Comparison of ENCODE assay signal across 15 cellular contexts in genomic region chr2:176445831-176446433, GRCh38.
DNase-seq lines count a peak whose midpoint lies in the region; FAIRE-seq lines count a peak whose summit lies in the region.
"Had no signal": no experiment of that assay in that cellular context is flagged by ENCODE, and none has a peak within 500 bp of the region (broad histone marks: within the 10 kb centered on the region; RNA-seq: fewer than 3 reads in every experiment).

No MANE protein-coding gene starts in this region.

- no peaks in the 10 kb centered on the region for H3K4me1 Mint-ChIP-seq in activated CD4-positive, alpha-beta T cell treated with anti-CD3 and anti-CD28 coated beads, Interleukin-2, amount 10 ng/mL, durations not matched to agents 7 days and 5 days
- H3K4me1 Mint-ChIP-seq: activated naive CD4-positive, alpha-beta T cell treated with anti-CD3 and anti-CD28 coated beads, Interleukin-2, amount 10 ng/mL, durations not matched to agents 7 days and 5 days had no signal

- peak; percentile 21 for FAIRE-seq in RCC 7860 (lab: Jason Lieb, UNC)
- FAIRE-seq: HTR-8/SVneo had no signal

- POLR2A ChIA-PET in activated CD4-positive, alpha-beta T cell treated with anti-CD3 and anti-CD28 coated beads, Interleukin-2, amount 10 ng/mL, durations not matched to agents 7 days and 5 days (lab: Charles Lee) = no interaction called here

- no peaks in the 10 kb centered on the region for H3K9me3 ChIP-seq in trophoblast cell (ENCODE audit: insufficient read depth, low read depth, low read length)
- no peaks in the 10 kb centered on the region for H3K9me3 ChIP-seq in neuronal stem cell (replicated peaks in 1 of 2; ENCODE audit: control insufficient read depth in 2 of 2, insufficient read depth in 1 of 2, low read depth in 1 of 2, low read length in 2 of 2)
- H3K9me3 ChIP-seq: esophagus squamous epithelium, transverse colon had no signal

- DNase-seq in ELR (ENCODE audit: low read depth) (peak; percentile 74), RCC 7860 (ENCODE audit: low spot score) (peak; percentile 46), epithelial cell of prostate (ENCODE audit: low read depth, low spot score) (peak; percentile 5), trophoblast cell (peak; percentile 73 to 82), neuronal stem cell (ENCODE audit: low spot score) (no peak), epidermal melanocyte (ENCODE audit: insufficient read length, low spot score) (no peak)
- DNase-seq in activated effector memory CD4-positive, alpha-beta T cell treated with anti-CD3 and anti-CD28 coated beads, Interleukin-2, amount 50 U/mL, for 16 hours = no peak
- no peak for DNase-seq in activated CD4-positive, alpha-beta T cell treated with anti-CD3 and anti-CD28 coated beads, Interleukin-2, amount 10 ng/mL, durations not matched to agents 7 days and 5 days
- DNase-seq: activated naive CD4-positive, alpha-beta T cell treated with anti-CD3 and anti-CD28 coated beads, Interleukin-2, amount 10 ng/mL, durations not matched to agents 7 days and 5 days; esophagus squamous epithelium; H9; NCI-H510A; Right ventricle myocardium superior; transverse colon had no signal

- H3K27me3 ChIP-seq in trophoblast cell (ENCODE audit: insufficient read depth, low read length) (no peaks in the 10 kb centered on the region), neuronal stem cell (ENCODE audit: control insufficient read depth in 3 of 3, insufficient read depth in 3 of 3, low read depth in 1 of 3, low read length in 3 of 3) (peaks cover 0 to 5% (median 0%) of the 10 kb centered on the region in 3 experiments)
- H3K27me3 ChIP-seq: esophagus squamous epithelium, transverse colon had no signal

- WGBS in trophoblast cell (ENCODE audit: extremely low coverage, insufficient coverage, insufficient read length) = no CpG with 5 or more reads among the region's 4 CpGs
- no CpG with 5 or more reads among the region's 4 CpGs for WGBS in neuronal stem cell (ENCODE audit: extremely low coverage in 2 of 2, insufficient read length in 2 of 2, insufficient replicate concordance in 1 of 2), 2 donors

- H2AK5ac ChIP-seq in trophoblast cell (ENCODE audit: low read length) (no peak overlapping the region), neuronal stem cell (ENCODE audit: low read depth, low read length) (no peak overlapping the region)

- no peak overlapping the region for H3K14ac ChIP-seq in trophoblast cell (ENCODE audit: low read length)
- H3K14ac ChIP-seq in neuronal stem cell (ENCODE audit: low read length) = no peak overlapping the region

- CTCF ChIA-PET in activated CD4-positive, alpha-beta T cell treated with anti-CD3 and anti-CD28 coated beads, Interleukin-2, amount 10 ng/mL, durations not matched to agents 7 days and 5 days (lab: Charles Lee) = interaction anchor here (1.5 kb wide), 1 partner anchor 305 kb away, joined by 4 read pairs; no protein-coding TSS in a partner anchor

- no peak overlapping the region for H2BK15ac ChIP-seq in neuronal stem cell (ENCODE audit: low read length)

- peak overlapping the region; percentile 22 for H3K27ac ChIP-seq in epithelial cell of prostate
- H3K27ac ChIP-seq in trophoblast cell (ENCODE audit: low read depth, low read length) = no peak overlapping the region
- no peak overlapping the region for H3K27ac ChIP-seq in neuronal stem cell (replicated peaks; ENCODE audit: low read length)
- H3K27ac ChIP-seq: esophagus squamous epithelium, transverse colon had no signal

- H4K91ac ChIP-seq in trophoblast cell (ENCODE audit: low read depth, low read length) (no peak overlapping the region), neuronal stem cell (ENCODE audit: low read depth, low read length, poor library complexity) (no peak overlapping the region)

- no peaks in the 10 kb centered on the region for H3K79me2 ChIP-seq in trophoblast cell (ENCODE audit: control insufficient read depth, insufficient read depth, low read length, poor library complexity)

- no peak overlapping the region for H3K18ac ChIP-seq in trophoblast cell (ENCODE audit: low read length)
- H3K18ac ChIP-seq in neuronal stem cell (ENCODE audit: low read length) = no peak overlapping the region

- no peak overlapping the region for H3K27ac Mint-ChIP-seq in activated CD4-positive, alpha-beta T cell treated with anti-CD3 and anti-CD28 coated beads, Interleukin-2, amount 10 ng/mL, durations not matched to agents 7 days and 5 days
- H3K27ac Mint-ChIP-seq: activated naive CD4-positive, alpha-beta T cell treated with anti-CD3 and anti-CD28 coated beads, Interleukin-2, amount 10 ng/mL, durations not matched to agents 7 days and 5 days; H9 had no signal

- no peak overlapping the region for H3K4me3 Mint-ChIP-seq in activated CD4-positive, alpha-beta T cell treated with anti-CD3 and anti-CD28 coated beads, Interleukin-2, amount 10 ng/mL, durations not matched to agents 7 days and 5 days
- H3K4me3 Mint-ChIP-seq: activated naive CD4-positive, alpha-beta T cell treated with anti-CD3 and anti-CD28 coated beads, Interleukin-2, amount 10 ng/mL, durations not matched to agents 7 days and 5 days; H9 had no signal

- H4K8ac ChIP-seq in trophoblast cell (ENCODE audit: low read depth, low read length) = no peak overlapping the region
- H4K8ac ChIP-seq in neuronal stem cell (ENCODE audit: low read depth, low read length) = no peak overlapping the region

- H4K12ac ChIP-seq in trophoblast cell (ENCODE audit: low read depth, low read length) = no peak overlapping the region

- H3K4ac ChIP-seq in trophoblast cell (ENCODE audit: low read depth, low read length) = no peak overlapping the region
- no peak overlapping the region for H3K4ac ChIP-seq in neuronal stem cell (ENCODE audit: low read length)

- no peaks in the 10 kb centered on the region for H3K4me1 ChIP-seq in trophoblast cell (ENCODE audit: control insufficient read depth in 1 of 2, insufficient read depth in 2 of 2, low read length in 2 of 2)
- no peaks in the 10 kb centered on the region for H3K4me1 ChIP-seq in neuronal stem cell (ENCODE audit: control insufficient read depth in 2 of 2, insufficient read depth in 1 of 2, low read depth in 1 of 2, low read length in 2 of 2)
- H3K4me1 ChIP-seq: transverse colon had no signal

- H2BK12ac ChIP-seq in trophoblast cell (ENCODE audit: low read length) = no peak overlapping the region
- H2BK12ac ChIP-seq in neuronal stem cell (ENCODE audit: low read length) = no peak overlapping the region

- H3K36me3 ChIP-seq in trophoblast cell (ENCODE audit: control insufficient read depth in 1 of 2, insufficient read depth in 2 of 2, low read length in 2 of 2) (no peaks in the 10 kb centered on the region), neuronal stem cell (replicated peaks in 1 of 2; ENCODE audit: control insufficient read depth in 2 of 2, insufficient read depth in 2 of 2, low read length in 2 of 2) (no peaks in the 10 kb centered on the region)
- H3K36me3 ChIP-seq: esophagus squamous epithelium, transverse colon had no signal

- no peaks in the 10 kb centered on the region for H3K9me3 Mint-ChIP-seq in activated CD4-positive, alpha-beta T cell treated with anti-CD3 and anti-CD28 coated beads, Interleukin-2, amount 10 ng/mL, durations not matched to agents 7 days and 5 days
- H3K9me3 Mint-ChIP-seq: activated naive CD4-positive, alpha-beta T cell treated with anti-CD3 and anti-CD28 coated beads, Interleukin-2, amount 10 ng/mL, durations not matched to agents 7 days and 5 days; H9 had no signal

- H3K4me2 ChIP-seq in trophoblast cell (ENCODE audit: low read length) (no peak overlapping the region), neuronal stem cell (ENCODE audit: insufficient read depth, low read length, poor library complexity, severe bottlenecking) (no peak overlapping the region)

- H2BK120ac ChIP-seq in trophoblast cell (ENCODE audit: insufficient read depth, low read length, poor library complexity) (no peak overlapping the region), neuronal stem cell (ENCODE audit: low read depth, low read length) (no peak overlapping the region)

- no peaks in the 10 kb centered on the region for H3K36me3 Mint-ChIP-seq in activated CD4-positive, alpha-beta T cell treated with anti-CD3 and anti-CD28 coated beads, Interleukin-2, amount 10 ng/mL, durations not matched to agents 7 days and 5 days (ENCODE audit: low read depth)
- H3K36me3 Mint-ChIP-seq: activated naive CD4-positive, alpha-beta T cell treated with anti-CD3 and anti-CD28 coated beads, Interleukin-2, amount 10 ng/mL, durations not matched to agents 7 days and 5 days had no signal

- peaks cover 3% of the 10 kb centered on the region for H3K27me3 Mint-ChIP-seq in activated CD4-positive, alpha-beta T cell treated with anti-CD3 and anti-CD28 coated beads, Interleukin-2, amount 10 ng/mL, durations not matched to agents 7 days and 5 days
- H3K27me3 Mint-ChIP-seq: activated naive CD4-positive, alpha-beta T cell treated with anti-CD3 and anti-CD28 coated beads, Interleukin-2, amount 10 ng/mL, durations not matched to agents 7 days and 5 days had no signal

- H3K79me1 ChIP-seq in trophoblast cell (ENCODE audit: low read length) = no peaks in the 10 kb centered on the region
- no peaks in the 10 kb centered on the region for H3K79me1 ChIP-seq in neuronal stem cell (ENCODE audit: low read depth, low read length)

- H3K9ac ChIP-seq in trophoblast cell (ENCODE audit: low read length) (no peak overlapping the region), neuronal stem cell (ENCODE audit: low read depth, low read length, poor library complexity) (no peak overlapping the region)

- H2AFZ ChIP-seq in trophoblast cell (ENCODE audit: insufficient read depth, low read length, poor library complexity) = no peak overlapping the region
- H2AFZ ChIP-seq in neuronal stem cell (ENCODE audit: low read length) = no peak overlapping the region

- H3K23ac ChIP-seq in trophoblast cell (ENCODE audit: low read length) (no peak overlapping the region), neuronal stem cell (ENCODE audit: low read depth, low read length, poor library complexity) (no peak overlapping the region)

- H2BK5ac ChIP-seq in trophoblast cell (ENCODE audit: low read depth, low read length, poor library complexity) = no peak overlapping the region
- no peak overlapping the region for H2BK5ac ChIP-seq in neuronal stem cell (ENCODE audit: low read length)

- H3K4me3 ChIP-seq in trophoblast cell (ENCODE audit: low read depth, low read length) (no peak overlapping the region), neuronal stem cell (ENCODE audit: low read length in 2 of 2) (no peak overlapping the region)
- H3K4me3 ChIP-seq: esophagus squamous epithelium, transverse colon had no signal

Comparison
In these comparisons a context has a peak if more than half of its experiments do, and no peak if none do; other contexts are left out.
1. DNase-seq: peak in ELR (single experiment), RCC 7860 (single experiment), epithelial cell of prostate (single experiment) and trophoblast cell (2 of 2); none in activated effector memory CD4-positive, alpha-beta T cell treated with anti-CD3 and anti-CD28 coated beads, Interleukin-2, amount 50 U/mL, for 16 hours (single experiment), neuronal stem cell (single experiment), epidermal melanocyte (single experiment) and activated CD4-positive, alpha-beta T cell treated with anti-CD3 and anti-CD28 coated beads, Interleukin-2, amount 10 ng/mL, durations not matched to agents 7 days and 5 days (single experiment).